1 cellular context compared by ENCODE assay signal in genomic region chr16:58497935-58498334, GRCh38.
TF ChIP-seq lines count a peak whose summit lies in the region.

No MANE protein-coding gene starts in this region.

TF ChIP-seq in GM12878, 131 proteins besides CTCF, POLR2A, EP300 and RAD21:
- TF ChIP-seq ESRRA (IDR thresholded peaks at IDR 0.05; ENCODE audit: low read length) (no peak), NR2C1 (IDR thresholded peaks at IDR 0.05) (0 out of 2 replicates have a peak, but pooled peaks have one; percentile 33), ZNF622 (IDR thresholded peaks at IDR 0.05) (no peak), NR2F1 (conservative IDR thresholded peaks at IDR 0.05) (peak; percentile 70)
